In the genomic region with DNA sequence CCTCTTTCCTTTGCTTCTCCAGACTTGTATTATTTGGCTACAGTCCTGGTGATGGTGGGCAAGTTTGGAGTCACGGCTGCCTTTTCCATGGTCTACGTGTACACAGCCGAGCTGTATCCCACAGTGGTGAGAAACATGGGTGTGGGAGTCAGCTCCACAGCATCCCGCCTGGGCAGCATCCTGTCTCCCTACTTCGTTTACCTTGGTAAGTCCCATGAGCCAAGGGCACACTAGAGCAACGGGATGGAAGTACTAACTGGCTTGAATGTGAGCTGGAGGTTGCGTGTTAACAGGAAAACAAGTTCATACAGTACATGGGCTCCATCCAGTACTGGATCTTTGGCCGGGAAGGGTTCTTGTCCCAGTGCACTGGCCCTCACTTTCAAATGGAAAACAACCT, we compare ENCODE assay signal across 13 cellular contexts. TPM values are rescaled to one million over a fixed set of nuclear protein-coding genes. Genes with fewer than 3 reads are reported as not detected.
A peak's percentile ranks its signal among the peaks of the same experiment; 100 is the strongest.
DNase-seq lines count a peak whose midpoint lies in the region; ATAC-seq and TF ChIP-seq lines count a peak whose summit lies in the region.
"Had no signal": no experiment of that assay in that cellular context is flagged by ENCODE, and none has a peak within 500 bp of the region (broad histone marks: within the 10 kb centered on the region; RNA-seq: fewer than 3 reads in every experiment).

No MANE protein-coding gene starts in this region.

- H3K36me3 ChIP-seq in mesenchymal stem cell (ENCODE audit: control insufficient read depth in 1 of 2, insufficient read depth in 2 of 2, low read depth in 1 of 2, low read length in 2 of 2) (peaks cover 14 to 25% of the 10 kb centered on the region in 2 experiments), mucosa of descending colon (ENCODE audit: low read depth) (no peaks in the 10 kb centered on the region)

- H3K36me3 Mint-ChIP-seq in activated naive CD8-positive, alpha-beta T cell, result peaks cover 2% of the 10 kb centered on the region
- peaks cover 9% of the 10 kb centered on the region for H3K36me3 Mint-ChIP-seq in activated naive CD8-positive, alpha-beta T cell treated with anti-CD3 and anti-CD28 coated beads for 36 hours
- peaks cover 10% of the 10 kb centered on the region for H3K36me3 Mint-ChIP-seq in activated T-helper 17 cell treated with anti-CD3 and anti-CD28 coated beads, Interleukin-2, amount 50 U/mL, for 72 hours (ENCODE audit: low read depth)

- ATAC-seq in activated T-helper 17 cell treated with anti-CD3 and anti-CD28 coated beads, Interleukin-2, amount 50 U/mL, for 72 hours (replicated peaks), result no peak
- ATAC-seq in HG02852 (IDR thresholded peaks at IDR 0.05; ENCODE audit: unreplicated experiment) (no peak), mucosa of descending colon (no peak)
- ATAC-seq: HepG2 had no signal

- peak overlapping the region in 1 of 2 experiments; percentile 14 for H2BK12ac ChIP-seq in mesenchymal stem cell (ENCODE audit: low read length in 2 of 2)

- no peak for DNase-seq in activated naive CD8-positive, alpha-beta T cell treated with anti-CD3 and anti-CD28 coated beads for 36 hours
- DNase-seq in mesenchymal stem cell (no peak), hepatic stellate cell (ENCODE audit: low spot score) (no peak), mucosa of descending colon (no peak)
- DNase-seq: DMS53, GF-D8, HCEC 1CT, HFFc6 had no signal

- H3K23ac ChIP-seq in mesenchymal stem cell (ENCODE audit: low read length in 2 of 2), result no peak overlapping the region

- H3K79me1 ChIP-seq in mesenchymal stem cell (replicated peaks; ENCODE audit: low read length, poor library complexity, severe bottlenecking), result peaks cover 6% of the 10 kb centered on the region

- no peak overlapping the region for H3K9ac ChIP-seq in mesenchymal stem cell (ENCODE audit: low read length)

- intact Hi-C loops in mucosa of descending colon (cut with DNase I, micrococcal nuclease), result no loop called here

- H3K9me3 ChIP-seq in mesenchymal stem cell (ENCODE audit: control insufficient read depth, low read length), result no peaks in the 10 kb centered on the region
- H3K9me3 ChIP-seq in mucosa of descending colon, result no peaks in the 10 kb centered on the region

- H3K14ac ChIP-seq in mesenchymal stem cell (ENCODE audit: low read length in 2 of 2), result no peak overlapping the region

- 98% methylated on average over 7 of the region's 8 CpGs for WGBS in mesenchymal stem cell

- H2AFZ ChIP-seq in mesenchymal stem cell (ENCODE audit: low read depth, low read length), result no peak overlapping the region

- H2BK5ac ChIP-seq in mesenchymal stem cell (ENCODE audit: low read depth, low read length, poor library complexity, severe bottlenecking), result no peak overlapping the region

- H2BK120ac ChIP-seq in mesenchymal stem cell (ENCODE audit: low read depth, low read length), result no peak overlapping the region

- no peaks in the 10 kb centered on the region for H3K9me3 Mint-ChIP-seq in activated naive CD8-positive, alpha-beta T cell (ENCODE audit: low read depth)
- no peaks in the 10 kb centered on the region for H3K9me3 Mint-ChIP-seq in activated naive CD8-positive, alpha-beta T cell treated with anti-CD3 and anti-CD28 coated beads for 36 hours
- H3K9me3 Mint-ChIP-seq in activated T-helper 17 cell treated with anti-CD3 and anti-CD28 coated beads, Interleukin-2, amount 50 U/mL, for 72 hours, result no peaks in the 10 kb centered on the region
- H3K9me3 Mint-ChIP-seq: CD14-positive monocyte, HFFc6 had no signal

- H3K27ac ChIP-seq in mesenchymal stem cell (ENCODE audit: low read length, poor library complexity, severe bottlenecking), result no peak overlapping the region

- H3K27me3 ChIP-seq in mesenchymal stem cell (ENCODE audit: control insufficient read depth in 1 of 2, insufficient read depth in 1 of 2, low read length in 2 of 2), result no peaks in the 10 kb centered on the region

- TF ChIP-seq CTCF in mucosa of descending colon (IDR thresholded peaks at IDR 0.05), result no peak

- no peak overlapping the region for H3K4me2 ChIP-seq in mesenchymal stem cell (ENCODE audit: low read length, poor library complexity, severe bottlenecking)

- H2AK5ac ChIP-seq in mesenchymal stem cell (ENCODE audit: low read length, severe bottlenecking), result peak overlapping the region; percentile 10

- peak overlapping the region; percentile 47 for H3K27ac Mint-ChIP-seq in activated naive CD8-positive, alpha-beta T cell
- no peak overlapping the region for H3K27ac Mint-ChIP-seq in activated naive CD8-positive, alpha-beta T cell treated with anti-CD3 and anti-CD28 coated beads for 36 hours
- H3K27ac Mint-ChIP-seq in activated T-helper 17 cell treated with anti-CD3 and anti-CD28 coated beads, Interleukin-2, amount 50 U/mL, for 72 hours, result peak overlapping the region; percentile 27
- H3K27ac Mint-ChIP-seq: CD14-positive monocyte, HFFc6 had no signal

- no peak overlapping the region for H3K4ac ChIP-seq in mesenchymal stem cell (ENCODE audit: low read depth in 1 of 2, low read length in 2 of 2)

- H4K8ac ChIP-seq in mesenchymal stem cell (ENCODE audit: low read length), result no peak overlapping the region

- H3K4me3 ChIP-seq in mesenchymal stem cell (ENCODE audit: insufficient read depth in 1 of 2, low read depth in 1 of 2, low read length in 2 of 2) (no peak overlapping the region), mucosa of descending colon (no peak overlapping the region)

- H3K4me1 ChIP-seq in mesenchymal stem cell (ENCODE audit: control insufficient read depth, insufficient read depth, low read depth, low read length) (peaks cover 26% of the 10 kb centered on the region), mucosa of descending colon (ENCODE audit: low read depth) (peaks cover 8% of the 10 kb centered on the region)

- H3K4me3 Mint-ChIP-seq in activated naive CD8-positive, alpha-beta T cell, result no peak overlapping the region
- H3K4me3 Mint-ChIP-seq in activated naive CD8-positive, alpha-beta T cell treated with anti-CD3 and anti-CD28 coated beads for 36 hours, result no peak overlapping the region
- H3K4me3 Mint-ChIP-seq in activated T-helper 17 cell treated with anti-CD3 and anti-CD28 coated beads, Interleukin-2, amount 50 U/mL, for 72 hours, result peak overlapping the region; percentile 7
- H3K4me3 Mint-ChIP-seq: CD14-positive monocyte, HFFc6 had no signal

- H2BK15ac ChIP-seq in mesenchymal stem cell (ENCODE audit: low read depth, poor library complexity, severe bottlenecking), result no peak overlapping the region

- H4K91ac ChIP-seq in mesenchymal stem cell (ENCODE audit: low read length), result no peak overlapping the region

- H3K4me1 Mint-ChIP-seq in activated naive CD8-positive, alpha-beta T cell (ENCODE audit: low read depth), result peaks cover 55% of the 10 kb centered on the region
- H3K4me1 Mint-ChIP-seq in activated naive CD8-positive, alpha-beta T cell treated with anti-CD3 and anti-CD28 coated beads for 36 hours, result peaks cover 40% of the 10 kb centered on the region
- H3K4me1 Mint-ChIP-seq in activated T-helper 17 cell treated with anti-CD3 and anti-CD28 coated beads, Interleukin-2, amount 50 U/mL, for 72 hours, result peaks cover 69% of the 10 kb centered on the region

- no peaks in the 10 kb centered on the region for H3K27me3 Mint-ChIP-seq in activated naive CD8-positive, alpha-beta T cell
- H3K27me3 Mint-ChIP-seq in activated naive CD8-positive, alpha-beta T cell treated with anti-CD3 and anti-CD28 coated beads for 36 hours, result no peaks in the 10 kb centered on the region
- H3K27me3 Mint-ChIP-seq in activated T-helper 17 cell treated with anti-CD3 and anti-CD28 coated beads, Interleukin-2, amount 50 U/mL, for 72 hours, result no peaks in the 10 kb centered on the region

- no peak overlapping the region for H3K18ac ChIP-seq in mesenchymal stem cell (ENCODE audit: low read depth in 1 of 2, low read length in 2 of 2)

RNA-seq across cellular contexts. Expression of a gene that starts 22.9 kb away (rescaled TPM):
- total RNA-seq in activated naive CD8-positive, alpha-beta T cell treated with anti-CD3 and anti-CD28 coated beads for 36 hours, result 1 to 10 TPM; 3.7 to 4.5 TPM
- 1 to 10 TPM; 3.2 to 3.5 TPM for total RNA-seq in activated T-helper 17 cell treated with anti-CD3 and anti-CD28 coated beads, Interleukin-2, amount 50 U/mL, for 72 hours
- polyA plus RNA-seq in mesenchymal stem cell (2013, experiment 1 of 2), result 1.7 TPM
- polyA plus RNA-seq in mesenchymal stem cell (2013, experiment 2 of 2), result 1.7 TPM
- 10 to 100 TPM; 27.9 to 95.4 (median 29.4) TPM for total RNA-seq in mucosa of descending colon

Comparison
In these comparisons a context has a peak if more than half of its experiments do, and no peak if none do; other contexts are left out.
1. RNA of a gene that starts 22.9 kb away (total RNA-seq): 27.9 to 95.4 TPM in mucosa of descending colon; 3.7 to 4.5 TPM in activated naive CD8-positive, alpha-beta T cell treated with anti-CD3 and anti-CD28 coated beads for 36 hours and 3.2 to 3.5 TPM in activated T-helper 17 cell treated with anti-CD3 and anti-CD28 coated beads, Interleukin-2, amount 50 U/mL, for 72 hours; every median in the first group is over 4 times any median in the second.